In genomic region chr5:10789021-10789420, GRCh38 we compare ENCODE assay signal across 14 cellular contexts. TPM values are rescaled to one million over a fixed set of nuclear protein-coding genes. Genes with fewer than 3 reads are reported as not detected.
DNase-seq lines count a peak whose midpoint lies in the region; ATAC-seq and TF ChIP-seq lines count a peak whose summit lies in the region.
"Had no signal": no experiment of that assay in that cellular context is flagged by ENCODE, and none has a peak within 500 bp of the region (broad histone marks: within the 10 kb centered on the region; RNA-seq: fewer than 3 reads in every experiment).

No MANE protein-coding gene starts in this region.

- H3K27me3 Mint-ChIP-seq in MCF 10A (ENCODE audit: insufficient read depth, unreplicated experiment), result no peaks in the 10 kb centered on the region
- H3K27me3 Mint-ChIP-seq in type B pancreatic cell, result no peaks in the 10 kb centered on the region
- H3K27me3 Mint-ChIP-seq: naive B cell had no signal

- H3K4me1 ChIP-seq in mammary epithelial cell (ENCODE audit: insufficient read depth, low read length) (no peaks in the 10 kb centered on the region), mucosa of descending colon (ENCODE audit: low read depth) (no peaks in the 10 kb centered on the region)

- H3K27ac Mint-ChIP-seq in MCF 10A (ENCODE audit: low read depth, unreplicated experiment) (no peak overlapping the region), type B pancreatic cell (no peak overlapping the region)
- H3K27ac Mint-ChIP-seq: activated naive CD4-positive, alpha-beta T cell treated with anti-CD3 and anti-CD28 coated beads for 36 hours had no signal

- H4K20me1 ChIP-seq in mammary epithelial cell (ENCODE audit: insufficient read depth, low read length), result no peaks in the 10 kb centered on the region

- H3K9me3 ChIP-seq in mammary epithelial cell (replicated peaks; ENCODE audit: insufficient read depth, low read length) (no peaks in the 10 kb centered on the region), mucosa of descending colon (no peaks in the 10 kb centered on the region)

- no peak overlapping the region for H3K4me3 Mint-ChIP-seq in MCF 10A (ENCODE audit: unreplicated experiment)
- no peak overlapping the region for H3K4me3 Mint-ChIP-seq in type B pancreatic cell
- H3K4me3 Mint-ChIP-seq: activated naive CD4-positive, alpha-beta T cell treated with anti-CD3 and anti-CD28 coated beads for 36 hours; naive B cell had no signal

- POLR2A ChIA-PET in MCF 10A (lab: Yijun Ruan, JAX), result no interaction called here

- H3K4me3 ChIP-seq in mammary epithelial cell (replicated peaks in 1 of 3; ENCODE audit: insufficient read depth in 1 of 3, low read depth in 2 of 3, low read length in 3 of 3), result no peak overlapping the region
- H3K4me3 ChIP-seq in cardiac fibroblast (replicated peaks in 1 of 2; ENCODE audit: low read depth in 2 of 2, low read length in 2 of 2), result no peak overlapping the region
- H3K4me3 ChIP-seq in mucosa of descending colon, result no peak overlapping the region
- H3K4me3 ChIP-seq: SK-N-MC had no signal

- no peaks in the 10 kb centered on the region for H3K79me2 ChIP-seq in mammary epithelial cell (ENCODE audit: insufficient read depth, low read length)

- no peak overlapping the region for H3K9ac ChIP-seq in mammary epithelial cell (ENCODE audit: insufficient read depth, low read length)

- no peak for TF ChIP-seq CTCF in MCF 10A (IDR thresholded peaks at IDR 0.05; ENCODE audit: unreplicated experiment)
- TF ChIP-seq CTCF in mammary epithelial cell (conservative IDR thresholded peaks at IDR 0.05 in 1 of 2, IDR thresholded peaks at IDR 0.05 in 1 of 2; ENCODE audit: extremely low read depth in 1 of 2, insufficient read depth in 1 of 2, low read depth in 1 of 2, low read length in 2 of 2), result no peak
- TF ChIP-seq CTCF in cardiac fibroblast (IDR thresholded peaks at IDR 0.05; ENCODE audit: low read depth, low read length), result no peak
- TF ChIP-seq CTCF in mucosa of descending colon (IDR thresholded peaks at IDR 0.05), result no peak
- no peak for TF ChIP-seq CTCF in type B pancreatic cell (conservative IDR thresholded peaks at IDR 0.05)

- no peak overlapping the region for H3K4me2 ChIP-seq in mammary epithelial cell (ENCODE audit: insufficient read depth, low read depth, low read length)

- intact Hi-C loops in MCF 10A (cut with micrococcal nuclease) (no loop called here), mammary epithelial cell (cut with micrococcal nuclease) (no loop called here), mucosa of descending colon (cut with DNase I, micrococcal nuclease) (no loop called here)

- ATAC-seq in mucosa of descending colon (peak; percentile 31), GM21526 (IDR thresholded peaks at IDR 0.05; ENCODE audit: low FRiP score, unreplicated experiment) (no peak)

- DNase-seq in MCF 10A (ENCODE audit: unreplicated experiment), result peak; percentile 50
- DNase-seq in mammary epithelial cell, result no peak
- peak; percentile 73 to 92 for DNase-seq in cardiac fibroblast (ENCODE audit: low read depth in 2 of 2)
- DNase-seq in mucosa of descending colon, result peak in 1 of 3 donors; percentile 43
- no peak for DNase-seq in NCI-H2081 treated with DMSO at 0.1 percent for 48 hours (lab: John Stamatoyannopoulos, UW)
- DNase-seq in type B pancreatic cell (ENCODE audit: extremely low spot score, unreplicated experiment), result no peak
- no peak for DNase-seq in NCI-H1694 (lab: John Stamatoyannopoulos, UW)
- DNase-seq: activated CD4-positive, alpha-beta T cell treated with anti-CD3 and anti-CD28 coated beads, Interleukin-2, amount 50 U/mL, for 1 hour; activated naive CD4-positive, alpha-beta T cell treated with anti-CD3 and anti-CD28 coated beads for 36 hours; naive B cell; stimulated activated CD4-positive, alpha-beta T cell treated with anti-CD3 and anti-CD28 coated beads, Interleukin-1b, Interleukin-23, amount 100 ng/mL, for 48 hours had no signal

- WGBS in mammary epithelial cell (ENCODE audit: low coverage, missing lambda C conversion rate), result 47% methylated on average over 3 of the region's 3 CpGs

- H3K36me3 Mint-ChIP-seq in MCF 10A (ENCODE audit: insufficient read depth, unreplicated experiment) (no peaks in the 10 kb centered on the region), type B pancreatic cell (no peaks in the 10 kb centered on the region)
- H3K36me3 Mint-ChIP-seq: naive B cell had no signal

- H3K4me1 Mint-ChIP-seq in MCF 10A (ENCODE audit: insufficient read depth, unreplicated experiment) (peaks cover 9% of the 10 kb centered on the region), type B pancreatic cell (ENCODE audit: unreplicated experiment) (no peaks in the 10 kb centered on the region)
- H3K4me1 Mint-ChIP-seq: naive B cell had no signal

- H3K36me3 ChIP-seq in mammary epithelial cell (ENCODE audit: insufficient read depth, low read length), result no peaks in the 10 kb centered on the region
- no peaks in the 10 kb centered on the region for H3K36me3 ChIP-seq in mucosa of descending colon (ENCODE audit: low read depth)

- H3K9me3 Mint-ChIP-seq in MCF 10A (ENCODE audit: unreplicated experiment) (no peaks in the 10 kb centered on the region), type B pancreatic cell (no peaks in the 10 kb centered on the region)
- H3K9me3 Mint-ChIP-seq: activated naive CD4-positive, alpha-beta T cell treated with anti-CD3 and anti-CD28 coated beads for 36 hours; naive B cell had no signal

- H2AFZ ChIP-seq in mammary epithelial cell (ENCODE audit: low read depth, low read length), result no peak overlapping the region

- dilution Hi-C loops in mammary epithelial cell (cut with HindIII; ENCODE audit: low sequenced_read_pairs), result no loop called here

- in situ Hi-C loops in mammary epithelial cell (cut with MboI; ENCODE audit: low sequenced_read_pairs in 2 of 2), result no loop called here

- H3K27ac ChIP-seq in mammary epithelial cell (ENCODE audit: insufficient read depth, low read depth, low read length), result no peak overlapping the region
- H3K27ac ChIP-seq: 22Rv1, SK-N-MC had no signal

- CTCF ChIA-PET in MCF 10A (lab: Yijun Ruan, JAX), result interaction anchor here (1.2 kb wide), 1 partner anchor 24 kb away, joined by 3 read pairs; no protein-coding TSS in a partner anchor
- CTCF ChIA-PET in mammary epithelial cell (lab: Charles Lee; ENCODE audit: low non-redundant PET), result no interaction called here

- no peaks in the 10 kb centered on the region for H3K27me3 ChIP-seq in mammary epithelial cell (ENCODE audit: insufficient read depth, low read length)

- no TSS peak for BruUV-seq in MCF 10A (replicated peaks; lab: Mats Ljungman, UMichigan)
- BruUV-seq in mammary epithelial cell (replicated peaks; lab: Mats Ljungman, UMichigan), result no TSS peak

RNA-seq across cellular contexts. Expression of gene DAP, which starts 28.0 kb away (rescaled TPM):
- 114 and 123 TPM in 2 replicates for total RNA-seq in MCF 10A (2022)
- total RNA-seq in mammary epithelial cell, result 100 to 1,000 TPM in 1 of 2 donors, 10 to 100 TPM in 1; 15.3 to 102 TPM
- polyA plus RNA-seq in mammary epithelial cell, result 54.4 TPM
- polyA minus RNA-seq in mammary epithelial cell, result 103 TPM
- 100 to 1,000 TPM in 2 of 3 donors, 10 to 100 TPM in 1; 63.7 to 125 (median 109) TPM for total RNA-seq in mucosa of descending colon
- 82.7 and 102 TPM in 2 replicates for total RNA-seq in type B pancreatic cell (ENCODE audit: low replicate concordance)

Comparison
In these comparisons a context has a peak if more than half of its experiments do, and no peak if none do; other contexts are left out.
1. DNase-seq: peak in MCF 10A (single experiment) and cardiac fibroblast (2 of 2); none in mammary epithelial cell (single experiment), NCI-H2081 treated with DMSO at 0.1 percent for 48 hours (single experiment), type B pancreatic cell (single experiment) and NCI-H1694 (single experiment).